1 cellular context compared by ENCODE assay signal in the genomic region with DNA sequence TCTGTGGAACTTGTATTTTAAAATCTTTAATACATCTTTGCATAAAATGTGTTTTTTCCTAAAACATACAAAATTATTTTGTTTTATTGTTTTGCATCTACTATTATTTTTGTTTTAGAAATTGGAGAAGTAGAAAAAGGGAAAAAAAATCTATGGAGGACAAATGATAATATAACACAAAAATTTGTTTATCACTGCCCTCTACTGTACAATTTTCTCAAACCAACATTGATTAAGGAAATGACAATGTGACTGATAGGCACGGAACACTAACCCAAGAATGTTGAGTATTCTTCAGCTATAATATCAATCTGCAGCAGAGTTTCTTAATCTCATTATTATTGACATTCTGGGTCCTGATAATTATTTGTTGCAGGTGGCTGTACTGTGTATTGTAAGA.
TF ChIP-seq lines count a peak whose summit lies in the region.

No MANE protein-coding gene starts in this region.

TF ChIP-seq in GM23338, 12 proteins besides CTCF, POLR2A, EP300 and RAD21 (continued from another document):
- TF ChIP-seq, protein P1, sequence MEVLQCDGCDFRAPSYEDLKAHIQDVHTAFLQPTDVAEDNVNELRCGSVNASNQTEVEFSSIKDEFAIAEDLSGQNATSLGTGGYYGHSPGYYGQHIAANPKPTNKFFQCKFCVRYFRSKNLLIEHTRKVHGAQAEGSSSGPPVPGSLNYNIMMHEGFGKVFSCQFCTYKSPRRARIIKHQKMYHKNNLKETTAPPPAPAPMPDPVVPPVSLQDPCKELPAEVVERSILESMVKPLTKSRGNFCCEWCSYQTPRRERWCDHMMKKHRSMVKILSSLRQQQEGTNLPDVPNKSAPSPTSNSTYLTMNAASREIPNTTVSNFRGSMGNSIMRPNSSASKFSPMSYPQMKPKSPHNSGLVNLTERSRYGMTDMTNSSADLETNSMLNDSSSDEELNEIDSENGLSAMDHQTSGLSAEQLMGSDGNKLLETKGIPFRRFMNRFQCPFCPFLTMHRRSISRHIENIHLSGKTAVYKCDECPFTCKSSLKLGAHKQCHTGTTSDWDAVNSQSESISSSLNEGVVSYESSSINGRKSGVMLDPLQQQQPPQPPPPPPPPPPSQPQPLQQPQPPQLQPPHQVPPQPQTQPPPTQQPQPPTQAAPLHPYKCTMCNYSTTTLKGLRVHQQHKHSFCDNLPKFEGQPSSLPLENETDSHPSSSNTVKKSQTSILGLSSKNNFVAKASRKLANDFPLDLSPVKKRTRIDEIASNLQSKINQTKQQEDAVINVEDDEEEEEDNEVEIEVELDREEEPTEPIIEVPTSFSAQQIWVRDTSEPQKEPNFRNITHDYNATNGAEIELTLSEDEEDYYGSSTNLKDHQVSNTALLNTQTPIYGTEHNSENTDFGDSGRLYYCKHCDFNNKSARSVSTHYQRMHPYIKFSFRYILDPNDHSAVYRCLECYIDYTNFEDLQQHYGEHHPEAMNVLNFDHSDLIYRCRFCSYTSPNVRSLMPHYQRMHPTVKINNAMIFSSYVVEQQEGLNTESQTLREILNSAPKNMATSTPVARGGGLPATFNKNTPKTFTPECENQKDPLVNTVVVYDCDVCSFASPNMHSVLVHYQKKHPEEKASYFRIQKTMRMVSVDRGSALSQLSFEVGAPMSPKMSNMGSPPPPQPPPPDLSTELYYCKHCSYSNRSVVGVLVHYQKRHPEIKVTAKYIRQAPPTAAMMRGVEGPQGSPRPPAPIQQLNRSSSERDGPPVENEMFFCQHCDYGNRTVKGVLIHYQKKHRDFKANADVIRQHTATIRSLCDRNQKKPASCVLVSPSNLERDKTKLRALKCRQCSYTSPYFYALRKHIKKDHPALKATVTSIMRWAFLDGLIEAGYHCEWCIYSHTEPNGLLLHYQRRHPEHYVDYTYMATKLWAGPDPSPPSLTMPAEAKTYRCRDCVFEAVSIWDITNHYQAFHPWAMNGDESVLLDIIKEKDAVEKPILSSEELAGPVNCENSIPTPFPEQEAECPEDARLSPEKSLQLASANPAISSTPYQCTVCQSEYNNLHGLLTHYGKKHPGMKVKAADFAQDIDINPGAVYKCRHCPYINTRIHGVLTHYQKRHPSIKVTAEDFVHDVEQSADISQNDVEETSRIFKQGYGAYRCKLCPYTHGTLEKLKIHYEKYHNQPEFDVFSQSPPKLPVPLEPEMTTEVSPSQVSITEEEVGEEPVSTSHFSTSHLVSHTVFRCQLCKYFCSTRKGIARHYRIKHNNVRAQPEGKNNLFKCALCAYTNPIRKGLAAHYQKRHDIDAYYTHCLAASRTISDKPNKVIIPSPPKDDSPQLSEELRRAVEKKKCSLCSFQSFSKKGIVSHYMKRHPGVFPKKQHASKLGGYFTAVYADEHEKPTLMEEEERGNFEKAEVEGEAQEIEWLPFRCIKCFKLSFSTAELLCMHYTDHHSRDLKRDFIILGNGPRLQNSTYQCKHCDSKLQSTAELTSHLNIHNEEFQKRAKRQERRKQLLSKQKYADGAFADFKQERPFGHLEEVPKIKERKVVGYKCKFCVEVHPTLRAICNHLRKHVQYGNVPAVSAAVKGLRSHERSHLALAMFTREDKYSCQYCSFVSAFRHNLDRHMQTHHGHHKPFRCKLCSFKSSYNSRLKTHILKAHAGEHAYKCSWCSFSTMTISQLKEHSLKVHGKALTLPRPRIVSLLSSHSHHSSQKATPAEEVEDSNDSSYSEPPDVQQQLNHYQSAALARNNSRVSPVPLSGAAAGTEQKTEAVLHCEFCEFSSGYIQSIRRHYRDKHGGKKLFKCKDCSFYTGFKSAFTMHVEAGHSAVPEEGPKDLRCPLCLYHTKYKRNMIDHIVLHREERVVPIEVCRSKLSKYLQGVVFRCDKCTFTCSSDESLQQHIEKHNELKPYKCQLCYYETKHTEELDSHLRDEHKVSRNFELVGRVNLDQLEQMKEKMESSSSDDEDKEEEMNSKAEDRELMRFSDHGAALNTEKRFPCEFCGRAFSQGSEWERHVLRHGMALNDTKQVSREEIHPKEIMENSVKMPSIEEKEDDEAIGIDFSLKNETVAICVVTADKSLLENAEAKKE (CRISPR knock-in tag; IDR thresholded peaks at IDR 0.05) = no peak
- TF ChIP-seq, protein P2, sequence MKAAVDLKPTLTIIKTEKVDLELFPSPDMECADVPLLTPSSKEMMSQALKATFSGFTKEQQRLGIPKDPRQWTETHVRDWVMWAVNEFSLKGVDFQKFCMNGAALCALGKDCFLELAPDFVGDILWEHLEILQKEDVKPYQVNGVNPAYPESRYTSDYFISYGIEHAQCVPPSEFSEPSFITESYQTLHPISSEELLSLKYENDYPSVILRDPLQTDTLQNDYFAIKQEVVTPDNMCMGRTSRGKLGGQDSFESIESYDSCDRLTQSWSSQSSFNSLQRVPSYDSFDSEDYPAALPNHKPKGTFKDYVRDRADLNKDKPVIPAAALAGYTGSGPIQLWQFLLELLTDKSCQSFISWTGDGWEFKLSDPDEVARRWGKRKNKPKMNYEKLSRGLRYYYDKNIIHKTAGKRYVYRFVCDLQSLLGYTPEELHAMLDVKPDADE (IDR thresholded peaks at IDR 0.05) = no peak
- no peak for TF ChIP-seq EZH2 (IDR thresholded peaks at IDR 0.05; ENCODE audit: low read depth, unreplicated experiment)
- no peak for TF ChIP-seq EZH2phosphoT487 (IDR thresholded peaks at IDR 0.05; ENCODE audit: unreplicated experiment)
- TF ChIP-seq CREB1 (CRISPR knock-in tag; IDR thresholded peaks at IDR 0.05; ENCODE audit: low read depth) = no peak
- TF ChIP-seq NANOG (IDR thresholded peaks at IDR 0.05; ENCODE audit: borderline replicate concordance) = no peak
- no peak for TF ChIP-seq POLR2AphosphoS5 (IDR thresholded peaks at IDR 0.05; ENCODE audit: low read depth)
- TF ChIP-seq ZNF331 (CRISPR knock-in tag; IDR thresholded peaks at IDR 0.05; ENCODE audit: low read depth) = no peak
- TF ChIP-seq, protein P3, sequence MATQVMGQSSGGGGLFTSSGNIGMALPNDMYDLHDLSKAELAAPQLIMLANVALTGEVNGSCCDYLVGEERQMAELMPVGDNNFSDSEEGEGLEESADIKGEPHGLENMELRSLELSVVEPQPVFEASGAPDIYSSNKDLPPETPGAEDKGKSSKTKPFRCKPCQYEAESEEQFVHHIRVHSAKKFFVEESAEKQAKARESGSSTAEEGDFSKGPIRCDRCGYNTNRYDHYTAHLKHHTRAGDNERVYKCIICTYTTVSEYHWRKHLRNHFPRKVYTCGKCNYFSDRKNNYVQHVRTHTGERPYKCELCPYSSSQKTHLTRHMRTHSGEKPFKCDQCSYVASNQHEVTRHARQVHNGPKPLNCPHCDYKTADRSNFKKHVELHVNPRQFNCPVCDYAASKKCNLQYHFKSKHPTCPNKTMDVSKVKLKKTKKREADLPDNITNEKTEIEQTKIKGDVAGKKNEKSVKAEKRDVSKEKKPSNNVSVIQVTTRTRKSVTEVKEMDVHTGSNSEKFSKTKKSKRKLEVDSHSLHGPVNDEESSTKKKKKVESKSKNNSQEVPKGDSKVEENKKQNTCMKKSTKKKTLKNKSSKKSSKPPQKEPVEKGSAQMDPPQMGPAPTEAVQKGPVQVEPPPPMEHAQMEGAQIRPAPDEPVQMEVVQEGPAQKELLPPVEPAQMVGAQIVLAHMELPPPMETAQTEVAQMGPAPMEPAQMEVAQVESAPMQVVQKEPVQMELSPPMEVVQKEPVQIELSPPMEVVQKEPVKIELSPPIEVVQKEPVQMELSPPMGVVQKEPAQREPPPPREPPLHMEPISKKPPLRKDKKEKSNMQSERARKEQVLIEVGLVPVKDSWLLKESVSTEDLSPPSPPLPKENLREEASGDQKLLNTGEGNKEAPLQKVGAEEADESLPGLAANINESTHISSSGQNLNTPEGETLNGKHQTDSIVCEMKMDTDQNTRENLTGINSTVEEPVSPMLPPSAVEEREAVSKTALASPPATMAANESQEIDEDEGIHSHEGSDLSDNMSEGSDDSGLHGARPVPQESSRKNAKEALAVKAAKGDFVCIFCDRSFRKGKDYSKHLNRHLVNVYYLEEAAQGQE (IDR thresholded peaks at IDR 0.05; ENCODE audit: unreplicated experiment) = no peak
